In the genomic region with DNA sequence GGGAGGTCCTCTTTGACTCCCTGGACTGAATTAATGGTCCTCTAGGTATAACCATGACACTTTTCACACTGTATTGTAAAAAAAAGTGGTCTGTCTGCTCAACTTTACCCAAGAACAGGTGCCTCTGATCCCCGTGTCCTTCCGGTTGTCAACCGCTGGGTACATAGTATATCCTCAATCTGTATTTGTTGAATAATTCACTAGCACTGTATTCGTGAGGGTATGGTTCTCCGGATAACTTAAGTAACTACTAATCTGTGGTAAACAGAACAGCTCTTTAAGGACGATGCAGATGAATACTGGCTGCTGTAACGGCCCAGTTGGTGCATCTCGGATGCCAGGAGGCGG, we compare ENCODE assay signal across 8 cellular contexts. TPM values are rescaled to one million over a fixed set of nuclear protein-coding genes. Genes with fewer than 3 reads are reported as not detected.
DNase-seq lines count a peak whose midpoint lies in the region; ATAC-seq, FAIRE-seq and TF ChIP-seq lines count a peak whose summit lies in the region.

No MANE protein-coding gene starts in this region.

- FAIRE-seq in urothelium cell line (lab: Jason Lieb, UNC): no peak

- no peaks in the 10 kb centered on the region for H4K20me1 ChIP-seq in BLaER1 treated with 17β-estradiol and CSF1 and Interleukin-3, amounts not matched to agents 10 nM and 100 nM
- H4K20me1 ChIP-seq in SK-N-SH (ENCODE audit: insufficient read depth) (no peaks in the 10 kb centered on the region), hepatocyte (ENCODE audit: insufficient read depth, poor library complexity, severe bottlenecking) (no peaks in the 10 kb centered on the region)

- H3K9ac ChIP-seq in BLaER1 treated with 17β-estradiol and CSF1 and Interleukin-3, amounts not matched to agents 10 nM and 100 nM: peak overlapping the region in 5 of 11 experiments; percentile 18 to 82 (median 76); a peak in 7 of 22 replicates
- no peak overlapping the region for H3K9ac ChIP-seq in SK-N-SH

- peaks cover 0 to 12% (median under 1%) of the 10 kb centered on the region in 11 experiments; a peak in 5 of 22 replicates for H3K36me3 ChIP-seq in BLaER1 treated with 17β-estradiol and CSF1 and Interleukin-3, amounts not matched to agents 10 nM and 100 nM
- H3K36me3 ChIP-seq in SK-N-SH (replicated peaks in 1 of 2; ENCODE audit: control insufficient read depth in 1 of 2, insufficient read depth in 2 of 2, low read length in 1 of 2) (peaks cover 0 to 3% of the 10 kb centered on the region in 2 experiments), hepatocyte (replicated peaks; ENCODE audit: insufficient read depth, low read depth) (no peaks in the 10 kb centered on the region)

- peaks cover 8 to 12% (median 10%) of the 10 kb centered on the region in 11 experiments; a peak in 20 of 22 replicates for H3K27me3 ChIP-seq in BLaER1 treated with 17β-estradiol and CSF1 and Interleukin-3, amounts not matched to agents 10 nM and 100 nM
- H3K27me3 ChIP-seq in SK-N-SH (ENCODE audit: insufficient read depth) (no peaks in the 10 kb centered on the region), hepatocyte (peaks cover 13% of the 10 kb centered on the region)

- H3K27ac ChIP-seq in BLaER1 treated with 17β-estradiol and CSF1 and Interleukin-3, amounts not matched to agents 10 nM and 100 nM: no peak overlapping the region
- peak overlapping the region in 1 of 2 experiments; percentile 78; a peak in 2 of 4 replicates for H3K27ac ChIP-seq in SK-N-SH (ENCODE audit: low read depth in 2 of 2, low read length in 1 of 2)
- H3K27ac ChIP-seq in hepatocyte: no peak overlapping the region
- H3K27ac ChIP-seq in temporal lobe (ENCODE audit: low read depth, low read length): peak overlapping the region; percentile 84

- no peak for TF ChIP-seq EP300 in SK-N-SH (IDR thresholded peaks at IDR 0.05; ENCODE audit: borderline replicate concordance in 1 of 2, low read depth in 1 of 2, low read length in 1 of 2)

- H3K79me2 ChIP-seq in SK-N-SH (ENCODE audit: insufficient read depth) (no peaks in the 10 kb centered on the region), hepatocyte (peaks cover 2% of the 10 kb centered on the region)

- peaks cover 6 to 12% (median 9%) of the 10 kb centered on the region in 10 experiments for H3K4me1 ChIP-seq in BLaER1 treated with 17β-estradiol and CSF1 and Interleukin-3, amounts not matched to agents 10 nM and 100 nM
- H3K4me1 ChIP-seq in SK-N-SH (ENCODE audit: control insufficient read depth in 1 of 2, insufficient read depth in 2 of 2, low read depth in 1 of 2, low read length in 1 of 2) (peaks cover 0 to 9% of the 10 kb centered on the region in 2 experiments; a peak in 2 of 4 replicates), hepatocyte (ENCODE audit: insufficient read depth) (no peaks in the 10 kb centered on the region)

- CTCF ChIA-PET in SK-N-SH (lab: Yijun Ruan, JAX): interaction anchor here (0.7 to 3.7 kb wide), 9 partner anchors 13 to 236 kb away, joined by 3 to 23 read pairs (median 3); no protein-coding TSS in a partner anchor

- peak; percentile 23 for ATAC-seq in GM21737 (IDR thresholded peaks at IDR 0.05; ENCODE audit: unreplicated experiment)

- H2AFZ ChIP-seq in SK-N-SH (ENCODE audit: low read depth) (peak overlapping the region; percentile 85), hepatocyte (peak overlapping the region; percentile 58)

- H3K9me2 ChIP-seq in SK-N-SH: no peaks in the 10 kb centered on the region
- no peaks in the 10 kb centered on the region for H3K9me2 ChIP-seq in hepatocyte (replicated peaks; ENCODE audit: insufficient read depth)

- WGBS in SK-N-SH (ENCODE audit: low lambda C conversion rate): 11% methylated on average over 9 of the region's 9 CpGs
- WGBS in hepatocyte (ENCODE audit: low lambda C conversion rate, missing lambda C conversion rate): 9% methylated on average over 9 of the region's 9 CpGs

- DNase-seq in SK-N-SH: no peak
- no peak for DNase-seq in hepatocyte (ENCODE audit: low spot score)
- DNase-seq in urothelium cell line (ENCODE audit: low spot score): no peak
- DNase-seq in NCI-H82 (lab: John Stamatoyannopoulos, UW): no peak
- DNase-seq in NCI-H524 treated with DMSO at 0.1 percent for 48 hours (lab: John Stamatoyannopoulos, UW): no peak

- POLR2A ChIA-PET in SK-N-SH (lab: Yijun Ruan, JAX): interaction anchor here (0.7 to 2.0 kb wide), 9 partner anchors 11 to 333 kb away, joined by 3 to 14 read pairs (median 4); a partner anchor contains a TSS

- no peaks in the 10 kb centered on the region for H3K9me3 ChIP-seq in BLaER1 treated with 17β-estradiol and CSF1 and Interleukin-3, amounts not matched to agents 10 nM and 100 nM (replicated peaks in 1 of 11)
- H3K9me3 ChIP-seq in SK-N-SH (no peaks in the 10 kb centered on the region), hepatocyte (ENCODE audit: low read depth) (no peaks in the 10 kb centered on the region)

- TF ChIP-seq RAD21 in SK-N-SH (IDR thresholded peaks at IDR 0.05; ENCODE audit: low read length): no peak

- peak overlapping the region; percentile 71 to 88 (median 80); a peak in 18 of 20 replicates for H3K4me3 ChIP-seq in BLaER1 treated with 17β-estradiol and CSF1 and Interleukin-3, amounts not matched to agents 10 nM and 100 nM
- H3K4me3 ChIP-seq in SK-N-SH (ENCODE audit: low read depth in 2 of 2, low read length in 1 of 2) (peak overlapping the region; percentile 74 to 75), hepatocyte (peak overlapping the region; percentile 81)

- peak overlapping the region; percentile 50 to 99 (median 96); a peak in 21 of 22 replicates for H3K4me2 ChIP-seq in BLaER1 treated with 17β-estradiol and CSF1 and Interleukin-3, amounts not matched to agents 10 nM and 100 nM
- H3K4me2 ChIP-seq in SK-N-SH (peak overlapping the region; percentile 95), hepatocyte (peak overlapping the region; percentile 99)

- H3F3A ChIP-seq in SK-N-SH (replicated peaks; ENCODE audit: insufficient read depth): no peaks in the 10 kb centered on the region

- TF ChIP-seq CTCF in SK-N-SH (IDR thresholded peaks at IDR 0.05) (no peak), hepatocyte (IDR thresholded peaks at IDR 0.05; ENCODE audit: poor library complexity) (no peak)

TF ChIP-seq in SK-N-SH, 30 proteins besides CTCF, POLR2A, EP300 and RAD21:
- TF ChIP-seq ELF1 (IDR thresholded peaks at IDR 0.05) (no peak), SMC3 (IDR thresholded peaks at IDR 0.05; ENCODE audit: low read depth, low read length) (no peak), RXRA (IDR thresholded peaks at IDR 0.05; ENCODE audit: borderline replicate concordance, low read depth) (no peak), FOXM1 (IDR thresholded peaks at IDR 0.05; ENCODE audit: low read depth) (no peak), FOXJ3 (CRISPR knock-in tag; IDR thresholded peaks at IDR 0.05) (no peak), MEF2A (IDR thresholded peaks at IDR 0.05; ENCODE audit: borderline replicate concordance, low read depth) (no peak), NFIC (IDR thresholded peaks at IDR 0.05; ENCODE audit: borderline replicate concordance) (no peak), NRF1 (IDR thresholded peaks at IDR 0.05; ENCODE audit: low read depth, low read length) (no peak), YY1 (IDR thresholded peaks at IDR 0.05; ENCODE audit: low read depth) (no peak)
- TF ChIP-seq, protein P1, sequence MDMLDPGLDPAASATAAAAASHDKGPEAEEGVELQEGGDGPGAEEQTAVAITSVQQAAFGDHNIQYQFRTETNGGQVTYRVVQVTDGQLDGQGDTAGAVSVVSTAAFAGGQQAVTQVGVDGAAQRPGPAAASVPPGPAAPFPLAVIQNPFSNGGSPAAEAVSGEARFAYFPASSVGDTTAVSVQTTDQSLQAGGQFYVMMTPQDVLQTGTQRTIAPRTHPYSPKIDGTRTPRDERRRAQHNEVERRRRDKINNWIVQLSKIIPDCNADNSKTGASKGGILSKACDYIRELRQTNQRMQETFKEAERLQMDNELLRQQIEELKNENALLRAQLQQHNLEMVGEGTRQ (IDR thresholded peaks at IDR 0.05; ENCODE audit: borderline replicate concordance, low read depth, low read length): no peak
- TF ChIP-seq, protein P2, sequence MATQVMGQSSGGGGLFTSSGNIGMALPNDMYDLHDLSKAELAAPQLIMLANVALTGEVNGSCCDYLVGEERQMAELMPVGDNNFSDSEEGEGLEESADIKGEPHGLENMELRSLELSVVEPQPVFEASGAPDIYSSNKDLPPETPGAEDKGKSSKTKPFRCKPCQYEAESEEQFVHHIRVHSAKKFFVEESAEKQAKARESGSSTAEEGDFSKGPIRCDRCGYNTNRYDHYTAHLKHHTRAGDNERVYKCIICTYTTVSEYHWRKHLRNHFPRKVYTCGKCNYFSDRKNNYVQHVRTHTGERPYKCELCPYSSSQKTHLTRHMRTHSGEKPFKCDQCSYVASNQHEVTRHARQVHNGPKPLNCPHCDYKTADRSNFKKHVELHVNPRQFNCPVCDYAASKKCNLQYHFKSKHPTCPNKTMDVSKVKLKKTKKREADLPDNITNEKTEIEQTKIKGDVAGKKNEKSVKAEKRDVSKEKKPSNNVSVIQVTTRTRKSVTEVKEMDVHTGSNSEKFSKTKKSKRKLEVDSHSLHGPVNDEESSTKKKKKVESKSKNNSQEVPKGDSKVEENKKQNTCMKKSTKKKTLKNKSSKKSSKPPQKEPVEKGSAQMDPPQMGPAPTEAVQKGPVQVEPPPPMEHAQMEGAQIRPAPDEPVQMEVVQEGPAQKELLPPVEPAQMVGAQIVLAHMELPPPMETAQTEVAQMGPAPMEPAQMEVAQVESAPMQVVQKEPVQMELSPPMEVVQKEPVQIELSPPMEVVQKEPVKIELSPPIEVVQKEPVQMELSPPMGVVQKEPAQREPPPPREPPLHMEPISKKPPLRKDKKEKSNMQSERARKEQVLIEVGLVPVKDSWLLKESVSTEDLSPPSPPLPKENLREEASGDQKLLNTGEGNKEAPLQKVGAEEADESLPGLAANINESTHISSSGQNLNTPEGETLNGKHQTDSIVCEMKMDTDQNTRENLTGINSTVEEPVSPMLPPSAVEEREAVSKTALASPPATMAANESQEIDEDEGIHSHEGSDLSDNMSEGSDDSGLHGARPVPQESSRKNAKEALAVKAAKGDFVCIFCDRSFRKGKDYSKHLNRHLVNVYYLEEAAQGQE (IDR thresholded peaks at IDR 0.05; ENCODE audit: low read depth, low read length): no peak

RNA-seq across cellular contexts. Expression of a gene that starts 0.5 kb away (rescaled TPM):
- polyA plus RNA-seq in SK-N-SH (2012; rRNA removed): 3.0 and 4.8 TPM in 2 replicates
- polyA plus RNA-seq in SK-N-SH (2012; cell fraction: cytosol; rRNA removed): 5.2 and 6.7 TPM in 2 replicates
- 4.6 and 7.5 TPM in 2 replicates for polyA plus RNA-seq in SK-N-SH (2012; cell fraction: nucleus; rRNA removed)
- total RNA-seq in hepatocyte: 9.8 and 10.3 TPM in 2 replicates
- 1.6 and 3.4 TPM in 2 replicates for polyA plus RNA-seq in hepatocyte
- 73.5 TPM for total RNA-seq in temporal lobe

RNA-seq across cellular contexts. Expression of a gene that starts 57.3 kb away (rescaled TPM):
- polyA plus RNA-seq in SK-N-SH (2012; rRNA removed): 5.1 and 7.6 TPM in 2 replicates
- 8.5 and 11.3 TPM in 2 replicates for polyA plus RNA-seq in SK-N-SH (2012; cell fraction: cytosol; rRNA removed)
- 4.5 and 7.5 TPM in 2 replicates for polyA plus RNA-seq in SK-N-SH (2012; cell fraction: nucleus; rRNA removed)
- total RNA-seq in hepatocyte: 17.8 and 21.1 TPM in 2 replicates
- 6.7 and 13.7 TPM in 2 replicates for polyA plus RNA-seq in hepatocyte
- total RNA-seq in temporal lobe: 16.2 TPM

RNA-seq across cellular contexts. Expression of a gene that starts 57.4 kb away (rescaled TPM):
- 5.5 and 8.5 TPM in 2 replicates for polyA plus RNA-seq in SK-N-SH (2012; rRNA removed)
- polyA plus RNA-seq in SK-N-SH (2012; cell fraction: cytosol; rRNA removed): 8.7 and 8.8 TPM in 2 replicates
- polyA plus RNA-seq in SK-N-SH (2012; cell fraction: nucleus; rRNA removed): 5.5 and 12.7 TPM in 2 replicates
- total RNA-seq in hepatocyte: 21.6 and 58.3 TPM in 2 replicates
- 7.4 and 10.8 TPM in 2 replicates for polyA plus RNA-seq in hepatocyte
- 17.2 TPM for total RNA-seq in temporal lobe
